In genomic region chr18:32772580-32773186, GRCh38 we compare ENCODE assay signal across 9 cellular contexts. TPM values are rescaled to one million over a fixed set of nuclear protein-coding genes. Genes with fewer than 3 reads are reported as not detected.
A peak's percentile ranks its signal among the peaks of the same experiment; 100 is the strongest.
DNase-seq lines count a peak whose midpoint lies in the region; ATAC-seq and FAIRE-seq lines count a peak whose summit lies in the region.
"Had no signal": no experiment of that assay in that cellular context is flagged by ENCODE, and none has a peak within 500 bp of the region (broad histone marks: within the 10 kb centered on the region; RNA-seq: fewer than 3 reads in every experiment).

Gene KLHL14 (minus strand): TSS chr18:32773023. CDS start chr18:32770591, 2,432 bp downstream.

- DNase-seq in NT2/D1 (ENCODE audit: low read depth, low spot score) (no peak), iPS DF 6.9 (ENCODE audit: low read depth, low spot score) (no peak), small intestine (no peak), NCI-H2227 (lab: John Stamatoyannopoulos, UW; ENCODE audit: unreplicated experiment) (no peak), hepatic stellate cell (ENCODE audit: low spot score) (no peak)

- no CpG with 5 or more reads among the region's 12 CpGs for WGBS in iPS DF 6.9 (ENCODE audit: insufficient coverage, insufficient read length)
- WGBS in small intestine, 3 donors, result 37 to 54% (median 51%) methylated on average over 11 to 12 of the region's 12 CpGs

- no peak within 1 kb of the TSS for H3K27ac ChIP-seq in iPS DF 6.9 (ENCODE audit: low read length)
- H3K27ac ChIP-seq in small intestine (ENCODE audit: low read depth in 1 of 2, low read length in 1 of 2), result no peak within 1 kb of the TSS
- H3K27ac ChIP-seq: HL-60 had no signal

- H3K4me3 ChIP-seq in NT2/D1 (ENCODE audit: insufficient read length, low read depth) (peak within 1 kb of the TSS; percentile 28), iPS DF 6.9 (ENCODE audit: low read length) (peak within 1 kb of the TSS; percentile 37; the same call in 1 of the 2 replicates), small intestine (ENCODE audit: low read depth in 1 of 2, low read length in 2 of 2) (peak within 1 kb of the TSS; percentile 25 to 35)

- FAIRE-seq in small intestine (lab: Jason Lieb, UNC), result no peak

- H3K9ac ChIP-seq in NT2/D1 (ENCODE audit: insufficient read length, low read depth), result peak within 1 kb of the TSS; percentile 42

- H3K4me1 ChIP-seq in NT2/D1 (ENCODE audit: insufficient read depth, insufficient read length) (no peaks in the 10 kb centered on the region), iPS DF 6.9 (ENCODE audit: control insufficient read depth, insufficient read depth, low read length) (peaks cover 2% of the 10 kb centered on the region; the same call in 1 of the 2 replicates), small intestine (ENCODE audit: control insufficient read depth in 2 of 2, insufficient read depth in 1 of 2, low read depth in 1 of 2, low read length in 1 of 2) (peaks cover 2 to 4% of the 10 kb centered on the region in 2 donors)

- H3K27me3 ChIP-seq in NT2/D1 (ENCODE audit: insufficient read depth, insufficient read length) (peaks cover 57% of the 10 kb centered on the region), iPS DF 6.9 (ENCODE audit: control insufficient read depth, insufficient read depth, low read length) (peaks cover 26% of the 10 kb centered on the region), small intestine (ENCODE audit: control insufficient read depth in 2 of 2, insufficient read depth in 2 of 2, low read length in 2 of 2) (peaks cover 0 to 23% of the 10 kb centered on the region in 2 donors)

- H3K9me3 ChIP-seq in NT2/D1 (ENCODE audit: insufficient read depth, low read length) (no peaks in the 10 kb centered on the region), iPS DF 6.9 (ENCODE audit: control insufficient read depth, insufficient read depth, low read length) (no peaks in the 10 kb centered on the region), small intestine (ENCODE audit: control insufficient read depth, low read depth) (no peaks in the 10 kb centered on the region)

- ATAC-seq in GM18502 (IDR thresholded peaks at IDR 0.05; ENCODE audit: poor library complexity, unreplicated experiment) (peak; percentile 42), GM18870 (IDR thresholded peaks at IDR 0.05; ENCODE audit: unreplicated experiment) (no peak), GM21423 (IDR thresholded peaks at IDR 0.05; ENCODE audit: unreplicated experiment) (no peak)

- no peaks in the 10 kb centered on the region for H3K36me3 ChIP-seq in NT2/D1 (ENCODE audit: insufficient read depth, insufficient read length, low read length)
- H3K36me3 ChIP-seq in iPS DF 6.9 (ENCODE audit: control insufficient read depth, insufficient read depth, low read length), result no peaks in the 10 kb centered on the region
- H3K36me3 ChIP-seq in small intestine (ENCODE audit: control insufficient read depth in 2 of 2, insufficient read depth in 2 of 2, low read length in 2 of 2), result no peaks in the 10 kb centered on the region

RNA-seq across cellular contexts. Expression of gene KLHL14, which starts in this region (rescaled TPM):
- polyA plus RNA-seq in small intestine, result under 1 TPM in 1 of 3 donors, not detected in 2; 0.39 TPM
